ENCODE assay signal across 8 cellular contexts in genomic region chr1:161621181-161622000, GRCh38. TPM values are rescaled to one million over a fixed set of nuclear protein-coding genes. Genes with fewer than 3 reads are reported as not detected.
DNase-seq lines count a peak whose midpoint lies in the region; ATAC-seq and TF ChIP-seq lines count a peak whose summit lies in the region.
"Not testable (repeated sequence)": the region's sequence is repeated elsewhere in the genome, so short reads cannot be mapped to it uniquely, and the experiment has no call there.

No MANE protein-coding gene starts in this region.

- 1 to 2% (median 2%) methylated on average over 41 of the region's 41 CpGs for WGBS in psoas muscle, 3 donors

- peak; percentile 50 for DNase-seq in GDM1 (lab: John Stamatoyannopoulos, UW)
- peak; percentile 44 to 63 for DNase-seq in NCI-H526 (lab: John Stamatoyannopoulos, UW)
- peak; percentile 86 for DNase-seq in activated CD4-positive, alpha-beta memory T cell treated with anti-CD3 and anti-CD28 coated beads, Interleukin-2, amount 10 ng/mL, durations not matched to agents 7 days and 5 days
- not testable (repeated sequence) for DNase-seq in chondrocyte (ENCODE audit: low spot score)
- DNase-seq in psoas muscle, result peak; percentile 41 to 66

- not testable (repeated sequence) for H3K27me3 Mint-ChIP-seq in activated CD4-positive, alpha-beta memory T cell treated with anti-CD3 and anti-CD28 coated beads, Interleukin-2, amount 10 ng/mL, durations not matched to agents 7 days and 5 days
- peaks cover 18% of the 10 kb centered on the region for H3K27me3 Mint-ChIP-seq in chondrocyte (ENCODE audit: low read depth)

- H3K27ac ChIP-seq in iPS-18a (ENCODE audit: low read length); psoas muscle; subcutaneous abdominal adipose tissue (ENCODE audit: low read depth, low read length): not testable (repeated sequence)

- H3K4me3 ChIP-seq in iPS-18a (ENCODE audit: low read length) (peak overlapping the region; percentile 67), psoas muscle (peak overlapping the region; percentile 53), subcutaneous abdominal adipose tissue (ENCODE audit: low read depth in 1 of 5, low read length in 5 of 5) (peak overlapping the region; percentile 48 to 81 (median 64))

- H3K4me1 ChIP-seq in iPS-18a (ENCODE audit: control insufficient read depth, low read depth, low read length); psoas muscle; subcutaneous abdominal adipose tissue (ENCODE audit: control insufficient read depth in 5 of 5, insufficient read depth in 5 of 5, low read length in 5 of 5): not testable (repeated sequence)

- peaks cover 48% of the 10 kb centered on the region for H3K4me1 Mint-ChIP-seq in activated CD4-positive, alpha-beta memory T cell treated with anti-CD3 and anti-CD28 coated beads, Interleukin-2, amount 10 ng/mL, durations not matched to agents 7 days and 5 days
- not testable (repeated sequence) for H3K4me1 Mint-ChIP-seq in chondrocyte (ENCODE audit: low read depth)

- CTCF ChIA-PET in activated CD4-positive, alpha-beta memory T cell treated with anti-CD3 and anti-CD28 coated beads, Interleukin-2, amount 10 ng/mL, durations not matched to agents 7 days and 5 days (lab: Charles Lee), result not testable (repeated sequence)

- not testable (repeated sequence) for H3K36me3 ChIP-seq in iPS-18a (ENCODE audit: control insufficient read depth, low read depth, low read length); psoas muscle (ENCODE audit: insufficient read depth in 1 of 2, low read depth in 1 of 2); subcutaneous abdominal adipose tissue (ENCODE audit: control insufficient read depth in 5 of 5, insufficient read depth in 5 of 5, low read length in 5 of 5)

- intact Hi-C loops in psoas muscle (cut with DNase I), result not testable (repeated sequence)

- not testable (repeated sequence) for H3K36me3 Mint-ChIP-seq in activated CD4-positive, alpha-beta memory T cell treated with anti-CD3 and anti-CD28 coated beads, Interleukin-2, amount 10 ng/mL, durations not matched to agents 7 days and 5 days (ENCODE audit: low read depth); chondrocyte (ENCODE audit: low read depth)

- peak; percentile 23 for TF ChIP-seq CTCF in chondrocyte (IDR thresholded peaks at IDR 0.05)
- TF ChIP-seq CTCF in psoas muscle (IDR thresholded peaks at IDR 0.05), result not testable (repeated sequence)

- H3K27me3 ChIP-seq in iPS-18a (ENCODE audit: control insufficient read depth, insufficient read depth, low read length) (peaks cover 11% of the 10 kb centered on the region), psoas muscle (ENCODE audit: insufficient read depth in 3 of 3, low read length in 2 of 3) (peaks cover 0 to 21% (median 5%) of the 10 kb centered on the region in 3 donors)
- not testable (repeated sequence) for H3K27me3 ChIP-seq in subcutaneous abdominal adipose tissue (ENCODE audit: control insufficient read depth in 5 of 5, insufficient read depth in 4 of 5, low read length in 5 of 5)

- not testable (repeated sequence) for H3K9me3 Mint-ChIP-seq in activated CD4-positive, alpha-beta memory T cell treated with anti-CD3 and anti-CD28 coated beads, Interleukin-2, amount 10 ng/mL, durations not matched to agents 7 days and 5 days; chondrocyte (ENCODE audit: low read depth)

- peak; percentile 35 for ATAC-seq in HG02610 (IDR thresholded peaks at IDR 0.05; ENCODE audit: unreplicated experiment)
- peak in 2 of 4 donors; percentile 17 to 50 for ATAC-seq in psoas muscle

- H3K4me3 Mint-ChIP-seq in activated CD4-positive, alpha-beta memory T cell treated with anti-CD3 and anti-CD28 coated beads, Interleukin-2, amount 10 ng/mL, durations not matched to agents 7 days and 5 days, result peak overlapping the region; percentile 87
- peak overlapping the region; percentile 88 for H3K4me3 Mint-ChIP-seq in chondrocyte (ENCODE audit: unreplicated experiment)

- H3K27ac Mint-ChIP-seq in activated CD4-positive, alpha-beta memory T cell treated with anti-CD3 and anti-CD28 coated beads, Interleukin-2, amount 10 ng/mL, durations not matched to agents 7 days and 5 days, result peak overlapping the region; percentile 92
- peak overlapping the region; percentile 82 for H3K27ac Mint-ChIP-seq in chondrocyte (ENCODE audit: unreplicated experiment)

- H3K9me3 ChIP-seq in iPS-18a (ENCODE audit: control insufficient read depth, low read depth, low read length); psoas muscle; subcutaneous abdominal adipose tissue (ENCODE audit: control insufficient read depth in 5 of 5, low read length in 5 of 5): not testable (repeated sequence)

- POLR2A ChIA-PET in activated CD4-positive, alpha-beta memory T cell treated with anti-CD3 and anti-CD28 coated beads, Interleukin-2, amount 10 ng/mL, durations not matched to agents 7 days and 5 days (lab: Charles Lee), result interaction anchor here (0.7 to 1.3 kb wide), 4 partner anchors 80 to 91 kb away, joined by 3 to 4 read pairs (median 3); no protein-coding TSS in a partner anchor

- H3K9ac ChIP-seq in iPS-18a (ENCODE audit: low read length), result peak overlapping the region; percentile 56
- H3K9ac ChIP-seq in subcutaneous abdominal adipose tissue (ENCODE audit: low read length in 5 of 5), result peak overlapping the region in 2 of 5 donors; percentile 11 to 47

RNA-seq across cellular contexts. Expression of gene FCGR3B, which starts 9.6 kb away (rescaled TPM):
- not detected for total RNA-seq in activated CD4-positive, alpha-beta memory T cell treated with anti-CD3 and anti-CD28 coated beads, Interleukin-2, amount 10 ng/mL, durations not matched to agents 7 days and 5 days
- not detected in 3 replicates for total RNA-seq in chondrocyte
- 1 to 10 TPM in 3 of 4 donors, under 1 TPM in 1; 0.83 to 3.9 (median 2.5) TPM for total RNA-seq in psoas muscle
- under 1 TPM; 0.08 to 0.32 (median 0.11) TPM for polyA plus RNA-seq in psoas muscle

RNA-seq across cellular contexts. Expression of gene FCGR2B, which starts 41.6 kb away (rescaled TPM):
- under 1 TPM; 0.18 to 0.25 TPM for total RNA-seq in activated CD4-positive, alpha-beta memory T cell treated with anti-CD3 and anti-CD28 coated beads, Interleukin-2, amount 10 ng/mL, durations not matched to agents 7 days and 5 days
- total RNA-seq in chondrocyte (not detected in 3 replicates), psoas muscle (10 to 100 TPM in 1 of 4 donors, 1 to 10 TPM in 3; 3.0 to 11.3 (median 7.2) TPM)
- polyA plus RNA-seq in psoas muscle, result 1 to 10 TPM; 1.2 to 2.6 (median 2.0) TPM
